ENCODE assay signal across 1 cellular context in the genomic region with DNA sequence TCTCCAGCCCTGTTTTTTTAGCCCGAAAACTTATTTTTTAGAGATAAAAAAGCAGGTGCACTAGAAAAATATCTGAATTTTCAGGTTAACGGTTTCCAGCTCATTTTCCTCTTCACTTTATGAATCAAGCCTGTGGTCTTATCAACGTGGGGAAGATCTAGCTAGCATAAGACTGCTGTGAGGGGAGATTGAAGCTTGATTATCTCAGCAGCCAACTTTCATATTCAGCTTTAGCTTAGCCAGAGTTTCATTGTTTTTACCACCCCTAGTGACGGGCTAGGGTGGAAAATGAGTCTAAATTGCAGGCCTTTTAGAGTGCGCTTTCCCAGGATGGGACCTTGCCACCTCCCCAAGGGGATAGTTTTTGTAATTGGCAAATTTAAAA.
TF ChIP-seq lines count a peak whose summit lies in the region.

No MANE protein-coding gene starts in this region.

TF ChIP-seq in K562, 482 proteins besides CTCF, POLR2A, EP300 and RAD21:
- TF ChIP-seq, protein P1, sequence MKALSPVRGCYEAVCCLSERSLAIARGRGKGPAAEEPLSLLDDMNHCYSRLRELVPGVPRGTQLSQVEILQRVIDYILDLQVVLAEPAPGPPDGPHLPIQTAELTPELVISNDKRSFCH (CRISPR knock-in tag; IDR thresholded peaks at IDR 0.05), result no peak
- TF ChIP-seq, protein P1 (tag; IDR thresholded peaks at IDR 0.05), result no peak
- TF ChIP-seq ZNF239 (CRISPR knock-in tag; IDR thresholded peaks at IDR 0.05), result peak; percentile 82
- TF ChIP-seq, protein P2, sequence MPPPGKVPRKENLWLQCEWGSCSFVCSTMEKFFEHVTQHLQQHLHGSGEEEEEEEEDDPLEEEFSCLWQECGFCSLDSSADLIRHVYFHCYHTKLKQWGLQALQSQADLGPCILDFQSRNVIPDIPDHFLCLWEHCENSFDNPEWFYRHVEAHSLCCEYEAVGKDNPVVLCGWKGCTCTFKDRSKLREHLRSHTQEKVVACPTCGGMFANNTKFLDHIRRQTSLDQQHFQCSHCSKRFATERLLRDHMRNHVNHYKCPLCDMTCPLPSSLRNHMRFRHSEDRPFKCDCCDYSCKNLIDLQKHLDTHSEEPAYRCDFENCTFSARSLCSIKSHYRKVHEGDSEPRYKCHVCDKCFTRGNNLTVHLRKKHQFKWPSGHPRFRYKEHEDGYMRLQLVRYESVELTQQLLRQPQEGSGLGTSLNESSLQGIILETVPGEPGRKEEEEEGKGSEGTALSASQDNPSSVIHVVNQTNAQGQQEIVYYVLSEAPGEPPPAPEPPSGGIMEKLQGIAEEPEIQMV (tag; conservative IDR thresholded peaks at IDR 0.05; ENCODE audit: low read depth), result no peak
